ENCODE assay signal across 1 cellular context in the genomic region with DNA sequence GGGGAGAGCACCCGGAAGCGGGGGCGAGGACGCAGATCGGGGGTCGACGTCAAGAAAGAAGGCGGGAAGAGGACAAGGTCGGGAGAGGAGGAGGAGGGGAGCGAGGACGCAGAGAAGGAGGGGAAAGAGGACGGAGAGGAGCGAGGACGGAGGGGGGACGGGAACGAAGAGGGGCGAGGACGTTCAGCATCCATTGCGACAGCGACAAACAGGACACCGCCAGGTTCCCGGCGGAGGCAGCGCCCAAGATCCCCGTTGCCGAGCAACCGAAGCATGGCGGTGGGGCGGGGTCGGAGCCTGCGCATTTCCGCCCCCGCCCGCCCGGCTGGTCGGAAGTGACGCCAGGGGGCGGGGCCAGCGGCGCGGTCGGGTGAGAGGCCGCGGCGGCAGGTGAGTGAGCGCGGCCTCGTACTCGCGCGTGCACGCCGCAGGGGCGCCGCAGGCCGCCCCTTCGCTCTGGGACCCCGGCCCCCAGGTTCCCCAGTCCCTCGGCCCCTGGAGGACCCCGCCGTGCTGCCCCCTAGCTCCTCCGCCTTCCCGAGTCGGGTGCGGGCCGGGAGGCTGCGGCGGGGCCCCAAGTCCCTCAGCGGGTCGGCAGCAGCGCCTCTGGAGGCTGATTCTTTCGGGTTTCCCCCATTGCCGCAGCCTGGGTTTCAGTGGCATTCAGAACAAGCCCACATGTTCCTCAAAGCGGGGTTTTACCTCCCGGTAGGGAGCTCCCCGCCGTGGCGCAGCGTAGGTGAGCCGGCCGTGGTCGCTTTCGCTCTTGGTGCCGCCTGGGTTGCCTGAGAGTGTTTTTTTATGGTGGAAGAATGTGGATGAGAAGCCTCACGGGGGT.
TF ChIP-seq lines count a peak whose summit lies in the region.

A gene with protein sequence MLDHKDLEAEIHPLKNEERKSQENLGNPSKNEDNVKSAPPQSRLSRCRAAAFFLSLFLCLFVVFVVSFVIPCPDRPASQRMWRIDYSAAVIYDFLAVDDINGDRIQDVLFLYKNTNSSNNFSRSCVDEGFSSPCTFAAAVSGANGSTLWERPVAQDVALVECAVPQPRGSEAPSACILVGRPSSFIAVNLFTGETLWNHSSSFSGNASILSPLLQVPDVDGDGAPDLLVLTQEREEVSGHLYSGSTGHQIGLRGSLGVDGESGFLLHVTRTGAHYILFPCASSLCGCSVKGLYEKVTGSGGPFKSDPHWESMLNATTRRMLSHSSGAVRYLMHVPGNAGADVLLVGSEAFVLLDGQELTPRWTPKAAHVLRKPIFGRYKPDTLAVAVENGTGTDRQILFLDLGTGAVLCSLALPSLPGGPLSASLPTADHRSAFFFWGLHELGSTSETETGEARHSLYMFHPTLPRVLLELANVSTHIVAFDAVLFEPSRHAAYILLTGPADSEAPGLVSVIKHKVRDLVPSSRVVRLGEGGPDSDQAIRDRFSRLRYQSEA (plus strand): TSS at position 354 of the 838 bp plus-strand sequence. CDS start 19,593 bp downstream, outside the sequence.

TF ChIP-seq in K562, 482 proteins besides CTCF, POLR2A, EP300 and RAD21 (continues in another document):
- TF ChIP-seq, protein P1, sequence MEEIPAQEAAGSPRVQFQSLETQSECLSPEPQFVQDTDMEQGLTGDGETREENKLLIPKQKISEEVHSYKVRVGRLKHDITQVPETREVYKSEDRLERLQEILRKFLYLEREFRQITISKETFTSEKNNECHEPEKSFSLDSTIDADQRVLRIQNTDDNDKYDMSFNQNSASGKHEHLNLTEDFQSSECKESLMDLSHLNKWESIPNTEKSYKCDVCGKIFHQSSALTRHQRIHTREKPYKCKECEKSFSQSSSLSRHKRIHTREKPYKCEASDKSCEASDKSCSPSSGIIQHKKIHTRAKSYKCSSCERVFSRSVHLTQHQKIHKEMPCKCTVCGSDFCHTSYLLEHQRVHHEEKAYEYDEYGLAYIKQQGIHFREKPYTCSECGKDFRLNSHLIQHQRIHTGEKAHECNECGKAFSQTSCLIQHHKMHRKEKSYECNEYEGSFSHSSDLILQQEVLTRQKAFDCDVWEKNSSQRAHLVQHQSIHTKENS (CRISPR knock-in tag; IDR thresholded peaks at IDR 0.05) = no peak
- TF ChIP-seq RBM25 (IDR thresholded peaks at IDR 0.05; ENCODE audit: low read depth, low read length, severe bottlenecking) = no peak
- TF ChIP-seq ZNF436 (CRISPR knock-in tag; IDR thresholded peaks at IDR 0.05) = no peak
- TF ChIP-seq ATF1 (CRISPR knock-in tag; IDR thresholded peaks at IDR 0.05) = no peak
- peak; percentile 94 for TF ChIP-seq ATF1 (tag; IDR thresholded peaks at IDR 0.05)
- TF ChIP-seq RB1 (IDR thresholded peaks at IDR 0.05; ENCODE audit: low read depth) = peak; percentile 85
- TF ChIP-seq, protein P2, sequence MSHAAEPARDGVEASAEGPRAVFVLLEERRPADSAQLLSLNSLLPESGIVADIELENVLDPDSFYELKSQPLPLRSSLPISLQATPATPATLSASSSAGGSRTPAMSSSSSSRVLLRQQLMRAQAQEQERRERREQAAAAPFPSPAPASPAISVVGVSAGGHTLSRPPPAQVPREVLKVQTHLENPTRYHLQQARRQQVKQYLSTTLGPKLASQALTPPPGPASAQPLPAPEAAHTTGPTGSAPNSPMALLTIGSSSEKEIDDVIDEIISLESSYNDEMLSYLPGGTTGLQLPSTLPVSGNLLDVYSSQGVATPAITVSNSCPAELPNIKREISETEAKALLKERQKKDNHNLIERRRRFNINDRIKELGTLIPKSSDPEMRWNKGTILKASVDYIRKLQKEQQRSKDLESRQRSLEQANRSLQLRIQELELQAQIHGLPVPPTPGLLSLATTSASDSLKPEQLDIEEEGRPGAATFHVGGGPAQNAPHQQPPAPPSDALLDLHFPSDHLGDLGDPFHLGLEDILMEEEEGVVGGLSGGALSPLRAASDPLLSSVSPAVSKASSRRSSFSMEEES (CRISPR knock-in tag; IDR thresholded peaks at IDR 0.05) = no peak
- TF ChIP-seq, protein P3, sequence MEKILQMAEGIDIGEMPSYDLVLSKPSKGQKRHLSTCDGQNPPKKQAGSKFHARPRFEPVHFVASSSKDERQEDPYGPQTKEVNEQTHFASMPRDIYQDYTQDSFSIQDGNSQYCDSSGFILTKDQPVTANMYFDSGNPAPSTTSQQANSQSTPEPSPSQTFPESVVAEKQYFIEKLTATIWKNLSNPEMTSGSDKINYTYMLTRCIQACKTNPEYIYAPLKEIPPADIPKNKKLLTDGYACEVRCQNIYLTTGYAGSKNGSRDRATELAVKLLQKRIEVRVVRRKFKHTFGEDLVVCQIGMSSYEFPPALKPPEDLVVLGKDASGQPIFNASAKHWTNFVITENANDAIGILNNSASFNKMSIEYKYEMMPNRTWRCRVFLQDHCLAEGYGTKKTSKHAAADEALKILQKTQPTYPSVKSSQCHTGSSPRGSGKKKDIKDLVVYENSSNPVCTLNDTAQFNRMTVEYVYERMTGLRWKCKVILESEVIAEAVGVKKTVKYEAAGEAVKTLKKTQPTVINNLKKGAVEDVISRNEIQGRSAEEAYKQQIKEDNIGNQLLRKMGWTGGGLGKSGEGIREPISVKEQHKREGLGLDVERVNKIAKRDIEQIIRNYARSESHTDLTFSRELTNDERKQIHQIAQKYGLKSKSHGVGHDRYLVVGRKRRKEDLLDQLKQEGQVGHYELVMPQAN (IDR thresholded peaks at IDR 0.05; ENCODE audit: borderline replicate concordance) = peak; percentile 96
- peak; percentile 35; the same call in 1 of the 2 replicates for TF ChIP-seq PML (IDR thresholded peaks at IDR 0.05; ENCODE audit: low read length)
- no peak for TF ChIP-seq RBM14 (IDR thresholded peaks at IDR 0.05; ENCODE audit: borderline replicate concordance, insufficient read depth, low read depth, low read length)
- TF ChIP-seq MEF2D (tag; conservative IDR thresholded peaks at IDR 0.05; ENCODE audit: low read depth) = no peak
- TF ChIP-seq HSF4 (CRISPR knock-in tag; IDR thresholded peaks at IDR 0.05; ENCODE audit: borderline replicate concordance) = no peak
- TF ChIP-seq GATAD2A (IDR thresholded peaks at IDR 0.05) = peak; percentile 48; the same call in 1 of the 2 replicates
- TF ChIP-seq FOXA3 (CRISPR knock-in tag; conservative IDR thresholded peaks at IDR 0.05 in 1 of 2, IDR thresholded peaks at IDR 0.05 in 1 of 2) = no peak
- no peak for TF ChIP-seq ZSCAN32 (CRISPR knock-in tag; IDR thresholded peaks at IDR 0.05)
- TF ChIP-seq CREM (IDR thresholded peaks at IDR 0.05; ENCODE audit: low read depth) = peak; percentile 94
- TF ChIP-seq, protein P4, sequence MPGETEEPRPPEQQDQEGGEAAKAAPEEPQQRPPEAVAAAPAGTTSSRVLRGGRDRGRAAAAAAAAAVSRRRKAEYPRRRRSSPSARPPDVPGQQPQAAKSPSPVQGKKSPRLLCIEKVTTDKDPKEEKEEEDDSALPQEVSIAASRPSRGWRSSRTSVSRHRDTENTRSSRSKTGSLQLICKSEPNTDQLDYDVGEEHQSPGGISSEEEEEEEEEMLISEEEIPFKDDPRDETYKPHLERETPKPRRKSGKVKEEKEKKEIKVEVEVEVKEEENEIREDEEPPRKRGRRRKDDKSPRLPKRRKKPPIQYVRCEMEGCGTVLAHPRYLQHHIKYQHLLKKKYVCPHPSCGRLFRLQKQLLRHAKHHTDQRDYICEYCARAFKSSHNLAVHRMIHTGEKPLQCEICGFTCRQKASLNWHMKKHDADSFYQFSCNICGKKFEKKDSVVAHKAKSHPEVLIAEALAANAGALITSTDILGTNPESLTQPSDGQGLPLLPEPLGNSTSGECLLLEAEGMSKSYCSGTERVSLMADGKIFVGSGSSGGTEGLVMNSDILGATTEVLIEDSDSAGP (CRISPR knock-in tag; IDR thresholded peaks at IDR 0.05) = peak; percentile 14; the same call in 1 of the 2 replicates
- TF ChIP-seq SAFB (IDR thresholded peaks at IDR 0.05; ENCODE audit: borderline replicate concordance, low read depth, low read length) = no peak
- TF ChIP-seq, protein P5, sequence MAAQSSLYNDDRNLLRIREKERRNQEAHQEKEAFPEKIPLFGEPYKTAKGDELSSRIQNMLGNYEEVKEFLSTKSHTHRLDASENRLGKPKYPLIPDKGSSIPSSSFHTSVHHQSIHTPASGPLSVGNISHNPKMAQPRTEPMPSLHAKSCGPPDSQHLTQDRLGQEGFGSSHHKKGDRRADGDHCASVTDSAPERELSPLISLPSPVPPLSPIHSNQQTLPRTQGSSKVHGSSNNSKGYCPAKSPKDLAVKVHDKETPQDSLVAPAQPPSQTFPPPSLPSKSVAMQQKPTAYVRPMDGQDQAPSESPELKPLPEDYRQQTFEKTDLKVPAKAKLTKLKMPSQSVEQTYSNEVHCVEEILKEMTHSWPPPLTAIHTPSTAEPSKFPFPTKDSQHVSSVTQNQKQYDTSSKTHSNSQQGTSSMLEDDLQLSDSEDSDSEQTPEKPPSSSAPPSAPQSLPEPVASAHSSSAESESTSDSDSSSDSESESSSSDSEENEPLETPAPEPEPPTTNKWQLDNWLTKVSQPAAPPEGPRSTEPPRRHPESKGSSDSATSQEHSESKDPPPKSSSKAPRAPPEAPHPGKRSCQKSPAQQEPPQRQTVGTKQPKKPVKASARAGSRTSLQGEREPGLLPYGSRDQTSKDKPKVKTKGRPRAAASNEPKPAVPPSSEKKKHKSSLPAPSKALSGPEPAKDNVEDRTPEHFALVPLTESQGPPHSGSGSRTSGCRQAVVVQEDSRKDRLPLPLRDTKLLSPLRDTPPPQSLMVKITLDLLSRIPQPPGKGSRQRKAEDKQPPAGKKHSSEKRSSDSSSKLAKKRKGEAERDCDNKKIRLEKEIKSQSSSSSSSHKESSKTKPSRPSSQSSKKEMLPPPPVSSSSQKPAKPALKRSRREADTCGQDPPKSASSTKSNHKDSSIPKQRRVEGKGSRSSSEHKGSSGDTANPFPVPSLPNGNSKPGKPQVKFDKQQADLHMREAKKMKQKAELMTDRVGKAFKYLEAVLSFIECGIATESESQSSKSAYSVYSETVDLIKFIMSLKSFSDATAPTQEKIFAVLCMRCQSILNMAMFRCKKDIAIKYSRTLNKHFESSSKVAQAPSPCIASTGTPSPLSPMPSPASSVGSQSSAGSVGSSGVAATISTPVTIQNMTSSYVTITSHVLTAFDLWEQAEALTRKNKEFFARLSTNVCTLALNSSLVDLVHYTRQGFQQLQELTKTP (IDR thresholded peaks at IDR 0.05; ENCODE audit: low read depth in 1 of 2, partially characterized antibody in 2 of 2) = peak; percentile 27 to 53
- no peak for TF ChIP-seq ZNF282 (CRISPR knock-in tag; IDR thresholded peaks at IDR 0.05)
- TF ChIP-seq ZNF253 (CRISPR knock-in tag; conservative IDR thresholded peaks at IDR 0.05) = no peak
- TF ChIP-seq, protein P6, sequence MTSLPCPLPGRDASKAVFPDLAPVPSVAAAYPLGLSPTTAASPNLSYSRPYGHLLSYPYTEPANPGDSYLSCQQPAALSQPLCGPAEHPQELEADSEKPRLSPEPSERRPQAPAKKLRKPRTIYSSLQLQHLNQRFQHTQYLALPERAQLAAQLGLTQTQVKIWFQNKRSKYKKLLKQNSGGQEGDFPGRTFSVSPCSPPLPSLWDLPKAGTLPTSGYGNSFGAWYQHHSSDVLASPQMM (CRISPR knock-in tag; IDR thresholded peaks at IDR 0.05) = no peak
- TF ChIP-seq PHF20 (IDR thresholded peaks at IDR 0.05; ENCODE audit: partially characterized antibody) = peak; percentile 86
- no peak for TF ChIP-seq KAT2B (IDR thresholded peaks at IDR 0.05; ENCODE audit: low read depth, low read length)
- no peak for TF ChIP-seq KHSRP (IDR thresholded peaks at IDR 0.05)
- no peak for TF ChIP-seq ZNF785 (CRISPR knock-in tag; IDR thresholded peaks at IDR 0.05)
- TF ChIP-seq, protein P7, sequence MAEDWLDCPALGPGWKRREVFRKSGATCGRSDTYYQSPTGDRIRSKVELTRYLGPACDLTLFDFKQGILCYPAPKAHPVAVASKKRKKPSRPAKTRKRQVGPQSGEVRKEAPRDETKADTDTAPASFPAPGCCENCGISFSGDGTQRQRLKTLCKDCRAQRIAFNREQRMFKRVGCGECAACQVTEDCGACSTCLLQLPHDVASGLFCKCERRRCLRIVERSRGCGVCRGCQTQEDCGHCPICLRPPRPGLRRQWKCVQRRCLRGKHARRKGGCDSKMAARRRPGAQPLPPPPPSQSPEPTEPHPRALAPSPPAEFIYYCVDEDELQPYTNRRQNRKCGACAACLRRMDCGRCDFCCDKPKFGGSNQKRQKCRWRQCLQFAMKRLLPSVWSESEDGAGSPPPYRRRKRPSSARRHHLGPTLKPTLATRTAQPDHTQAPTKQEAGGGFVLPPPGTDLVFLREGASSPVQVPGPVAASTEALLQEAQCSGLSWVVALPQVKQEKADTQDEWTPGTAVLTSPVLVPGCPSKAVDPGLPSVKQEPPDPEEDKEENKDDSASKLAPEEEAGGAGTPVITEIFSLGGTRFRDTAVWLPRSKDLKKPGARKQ (CRISPR knock-in tag; IDR thresholded peaks at IDR 0.05) = no peak
- no peak for TF ChIP-seq RBM15 (IDR thresholded peaks at IDR 0.05; ENCODE audit: insufficient read depth, low read length)
- TF ChIP-seq, protein P8, sequence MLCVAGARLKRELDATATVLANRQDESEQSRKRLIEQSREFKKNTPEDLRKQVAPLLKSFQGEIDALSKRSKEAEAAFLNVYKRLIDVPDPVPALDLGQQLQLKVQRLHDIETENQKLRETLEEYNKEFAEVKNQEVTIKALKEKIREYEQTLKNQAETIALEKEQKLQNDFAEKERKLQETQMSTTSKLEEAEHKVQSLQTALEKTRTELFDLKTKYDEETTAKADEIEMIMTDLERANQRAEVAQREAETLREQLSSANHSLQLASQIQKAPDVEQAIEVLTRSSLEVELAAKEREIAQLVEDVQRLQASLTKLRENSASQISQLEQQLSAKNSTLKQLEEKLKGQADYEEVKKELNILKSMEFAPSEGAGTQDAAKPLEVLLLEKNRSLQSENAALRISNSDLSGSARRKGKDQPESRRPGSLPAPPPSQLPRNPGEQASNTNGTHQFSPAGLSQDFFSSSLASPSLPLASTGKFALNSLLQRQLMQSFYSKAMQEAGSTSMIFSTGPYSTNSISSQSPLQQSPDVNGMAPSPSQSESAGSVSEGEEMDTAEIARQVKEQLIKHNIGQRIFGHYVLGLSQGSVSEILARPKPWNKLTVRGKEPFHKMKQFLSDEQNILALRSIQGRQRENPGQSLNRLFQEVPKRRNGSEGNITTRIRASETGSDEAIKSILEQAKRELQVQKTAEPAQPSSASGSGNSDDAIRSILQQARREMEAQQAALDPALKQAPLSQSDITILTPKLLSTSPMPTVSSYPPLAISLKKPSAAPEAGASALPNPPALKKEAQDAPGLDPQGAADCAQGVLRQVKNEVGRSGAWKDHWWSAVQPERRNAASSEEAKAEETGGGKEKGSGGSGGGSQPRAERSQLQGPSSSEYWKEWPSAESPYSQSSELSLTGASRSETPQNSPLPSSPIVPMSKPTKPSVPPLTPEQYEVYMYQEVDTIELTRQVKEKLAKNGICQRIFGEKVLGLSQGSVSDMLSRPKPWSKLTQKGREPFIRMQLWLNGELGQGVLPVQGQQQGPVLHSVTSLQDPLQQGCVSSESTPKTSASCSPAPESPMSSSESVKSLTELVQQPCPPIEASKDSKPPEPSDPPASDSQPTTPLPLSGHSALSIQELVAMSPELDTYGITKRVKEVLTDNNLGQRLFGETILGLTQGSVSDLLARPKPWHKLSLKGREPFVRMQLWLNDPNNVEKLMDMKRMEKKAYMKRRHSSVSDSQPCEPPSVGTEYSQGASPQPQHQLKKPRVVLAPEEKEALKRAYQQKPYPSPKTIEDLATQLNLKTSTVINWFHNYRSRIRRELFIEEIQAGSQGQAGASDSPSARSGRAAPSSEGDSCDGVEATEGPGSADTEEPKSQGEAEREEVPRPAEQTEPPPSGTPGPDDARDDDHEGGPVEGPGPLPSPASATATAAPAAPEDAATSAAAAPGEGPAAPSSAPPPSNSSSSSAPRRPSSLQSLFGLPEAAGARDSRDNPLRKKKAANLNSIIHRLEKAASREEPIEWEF (CRISPR knock-in tag; IDR thresholded peaks at IDR 0.05) = no peak
- peak; percentile 93 for TF ChIP-seq CEBPB (tag; IDR thresholded peaks at IDR 0.05)
- TF ChIP-seq HNRNPL (IDR thresholded peaks at IDR 0.05; ENCODE audit: low read depth, low read length) = no peak
- no peak for TF ChIP-seq GTF2A2 (tag; IDR thresholded peaks at IDR 0.05)
- no peak for TF ChIP-seq ZNF699 (CRISPR knock-in tag; IDR thresholded peaks at IDR 0.05; ENCODE audit: insufficient replicate concordance)
- peak; percentile 81 for TF ChIP-seq ELF1 (tag; IDR thresholded peaks at IDR 0.05)
- TF ChIP-seq GATA2 (CRISPR knock-in tag; IDR thresholded peaks at IDR 0.05) = no peak
- TF ChIP-seq DPF2 (IDR thresholded peaks at IDR 0.05) = peak; percentile 72; the same call in 1 of the 2 replicates
- TF ChIP-seq NCOA4 (IDR thresholded peaks at IDR 0.05; ENCODE audit: partially characterized antibody) = no peak
